Comparison of ENCODE assay signal across 14 cellular contexts in the genomic region with DNA sequence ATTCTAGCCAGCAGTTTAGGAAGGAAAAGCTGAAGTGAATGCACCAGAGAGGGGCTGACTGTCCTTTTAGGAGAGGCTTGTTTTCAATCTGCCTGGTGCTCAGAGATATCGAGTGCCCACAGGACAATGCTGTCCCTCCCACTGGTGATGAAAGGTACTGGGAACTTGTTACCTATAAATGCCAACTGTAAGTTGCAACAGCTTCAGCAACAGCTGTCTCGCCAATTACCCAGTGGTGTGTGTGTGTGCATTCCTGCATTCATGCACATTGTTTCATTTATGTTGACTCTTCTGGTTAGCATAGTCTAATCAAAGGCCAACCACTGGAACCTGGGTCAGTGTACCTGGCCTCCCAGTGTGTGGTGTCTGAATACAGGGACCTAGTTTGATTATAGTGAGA.
DNase-seq lines count a peak whose midpoint lies in the region; ATAC-seq and TF ChIP-seq lines count a peak whose summit lies in the region.
"Had no signal": no experiment of that assay in that cellular context is flagged by ENCODE, and none has a peak within 500 bp of the region (broad histone marks: within the 10 kb centered on the region; RNA-seq: fewer than 3 reads in every experiment).

No MANE protein-coding gene starts in this region.

- intact Hi-C loops in MCF 10A (cut with micrococcal nuclease) (loop anchor here (5.0 to 10.0 kb wide), 4 partner anchors 362 to 1232 kb away; a partner anchor contains a TSS), mammary epithelial cell (cut with micrococcal nuclease) (loop anchor here (5.0 to 10.0 kb wide), 2 partner anchors 1069 to 1742 kb away; no protein-coding TSS in a partner anchor)

- H3K27ac Mint-ChIP-seq in MCF 10A (ENCODE audit: low read depth, unreplicated experiment): no peak overlapping the region
- no peak overlapping the region for H3K27ac Mint-ChIP-seq in stimulated activated memory B cell treated with anti-CD40 and anti-IgM and Interleukin-4, amounts not matched to agents 10 μg/mL and 1 μg/mL and 100 μg/mL, for 72 hours
- no peak overlapping the region for H3K27ac Mint-ChIP-seq in mesothelial cell of epicardium
- H3K27ac Mint-ChIP-seq in activated CD8-positive, alpha-beta memory T cell treated with anti-CD3 and anti-CD28 coated beads, Interleukin-2, amount 10 ng/mL, durations not matched to agents 7 days and 5 days: no peak overlapping the region
- H3K27ac Mint-ChIP-seq: activated naive CD4-positive, alpha-beta T cell treated with anti-CD3 and anti-CD28 coated beads, Interleukin-2, amount 50 U/mL, for 72 hours had no signal

- no peak for TF ChIP-seq CTCF in MCF 10A (IDR thresholded peaks at IDR 0.05; ENCODE audit: unreplicated experiment)
- TF ChIP-seq CTCF in mammary epithelial cell (conservative IDR thresholded peaks at IDR 0.05 in 1 of 2, IDR thresholded peaks at IDR 0.05 in 1 of 2; ENCODE audit: extremely low read depth in 1 of 2, insufficient read depth in 1 of 2, low read depth in 1 of 2, low read length in 2 of 2): no peak
- no peak for TF ChIP-seq CTCF in mesothelial cell of epicardium (IDR thresholded peaks at IDR 0.05; ENCODE audit: unreplicated experiment)

- H3K36me3 Mint-ChIP-seq in MCF 10A (ENCODE audit: insufficient read depth, unreplicated experiment) (no peaks in the 10 kb centered on the region), mesothelial cell of epicardium (peaks cover 11% of the 10 kb centered on the region)
- no peaks in the 10 kb centered on the region for H3K36me3 Mint-ChIP-seq in stimulated activated memory B cell treated with anti-CD40 and anti-IgM and Interleukin-4, amounts not matched to agents 10 μg/mL and 1 μg/mL and 100 μg/mL, for 72 hours
- no peaks in the 10 kb centered on the region for H3K36me3 Mint-ChIP-seq in activated CD8-positive, alpha-beta memory T cell treated with anti-CD3 and anti-CD28 coated beads, Interleukin-2, amount 10 ng/mL, durations not matched to agents 7 days and 5 days
- H3K36me3 Mint-ChIP-seq: activated naive CD4-positive, alpha-beta T cell treated with anti-CD3 and anti-CD28 coated beads, Interleukin-2, amount 50 U/mL, for 72 hours had no signal

- no peaks in the 10 kb centered on the region for H3K9me3 ChIP-seq in mammary epithelial cell (replicated peaks; ENCODE audit: insufficient read depth, low read length)

- peak; percentile 16 for DNase-seq in MCF 10A (ENCODE audit: unreplicated experiment)
- DNase-seq in mammary epithelial cell: no peak
- peak; percentile 86 for DNase-seq in SW480 (ENCODE audit: low spot score)
- peak; percentile 17 for DNase-seq in iPS-NIHi7 (ENCODE audit: extremely low spot score)
- DNase-seq in mesothelial cell of epicardium (ENCODE audit: low spot score in 2 of 2, unreplicated experiment in 2 of 2): no peak
- no peak for DNase-seq in stimulated activated CD4-positive, alpha-beta T cell treated with anti-CD3 and anti-CD28 coated beads, Interleukin-2, amount 100 ng/mL, for 24 hours
- DNase-seq in activated CD8-positive, alpha-beta memory T cell treated with anti-CD3 and anti-CD28 coated beads, Interleukin-2, amount 10 ng/mL, durations not matched to agents 7 days and 5 days: no peak
- DNase-seq: activated CD8-positive, alpha-beta memory T cell treated with anti-CD3 and anti-CD28 coated beads for 24 hours; GDM1; midbrain; NCI-H1092 had no signal

- BruUV-seq in MCF 10A (replicated peaks; lab: Mats Ljungman, UMichigan) (no TSS peak), mammary epithelial cell (replicated peaks; lab: Mats Ljungman, UMichigan) (no TSS peak)

- POLR2A ChIA-PET in MCF 10A (lab: Yijun Ruan, JAX): interaction anchor here (0.6 to 0.8 kb wide), 5 partner anchors 11 to 1509 kb away, joined by 3 to 4 read pairs (median 3); no protein-coding TSS in a partner anchor

- no peaks in the 10 kb centered on the region for H3K27me3 ChIP-seq in mammary epithelial cell (ENCODE audit: insufficient read depth, low read length)

- peak; percentile 61 for ATAC-seq in stimulated activated memory B cell treated with anti-CD40 and anti-IgM and Interleukin-4, amounts not matched to agents 10 μg/mL and 1 μg/mL and 100 μg/mL, for 72 hours
- ATAC-seq in activated CD8-positive, alpha-beta memory T cell treated with anti-CD3 and anti-CD28 coated beads, Interleukin-2, amount 10 ng/mL, durations not matched to agents 7 days and 5 days: no peak
- ATAC-seq: activated naive CD4-positive, alpha-beta T cell treated with anti-CD3 and anti-CD28 coated beads, Interleukin-2, amount 50 U/mL, for 72 hours; sciatic nerve had no signal

- 76% methylated on average over 2 of the region's 2 CpGs for WGBS in mammary epithelial cell (ENCODE audit: low coverage, missing lambda C conversion rate)

- H3K27me3 Mint-ChIP-seq in MCF 10A (ENCODE audit: insufficient read depth, unreplicated experiment) (no peaks in the 10 kb centered on the region), mesothelial cell of epicardium (ENCODE audit: low read depth) (no peaks in the 10 kb centered on the region)
- H3K27me3 Mint-ChIP-seq in stimulated activated memory B cell treated with anti-CD40 and anti-IgM and Interleukin-4, amounts not matched to agents 10 μg/mL and 1 μg/mL and 100 μg/mL, for 72 hours: no peaks in the 10 kb centered on the region
- no peaks in the 10 kb centered on the region for H3K27me3 Mint-ChIP-seq in activated CD8-positive, alpha-beta memory T cell treated with anti-CD3 and anti-CD28 coated beads, Interleukin-2, amount 10 ng/mL, durations not matched to agents 7 days and 5 days

- dilution Hi-C loops in mammary epithelial cell (cut with HindIII; ENCODE audit: low sequenced_read_pairs): no loop called here

- no peaks in the 10 kb centered on the region for H4K20me1 ChIP-seq in mammary epithelial cell (ENCODE audit: insufficient read depth, low read length)

- H3K36me3 ChIP-seq in mammary epithelial cell (ENCODE audit: insufficient read depth, low read length): no peaks in the 10 kb centered on the region

- H2AFZ ChIP-seq in mammary epithelial cell (ENCODE audit: low read depth, low read length): no peak overlapping the region

- H3K9me3 Mint-ChIP-seq in MCF 10A (ENCODE audit: unreplicated experiment) (peaks cover 10% of the 10 kb centered on the region), mesothelial cell of epicardium (peaks cover 17% of the 10 kb centered on the region)
- H3K9me3 Mint-ChIP-seq in stimulated activated memory B cell treated with anti-CD40 and anti-IgM and Interleukin-4, amounts not matched to agents 10 μg/mL and 1 μg/mL and 100 μg/mL, for 72 hours: no peaks in the 10 kb centered on the region
- no peaks in the 10 kb centered on the region for H3K9me3 Mint-ChIP-seq in activated CD8-positive, alpha-beta memory T cell treated with anti-CD3 and anti-CD28 coated beads, Interleukin-2, amount 10 ng/mL, durations not matched to agents 7 days and 5 days (ENCODE audit: low read depth)
- H3K9me3 Mint-ChIP-seq: activated naive CD4-positive, alpha-beta T cell treated with anti-CD3 and anti-CD28 coated beads, Interleukin-2, amount 50 U/mL, for 72 hours had no signal

- H3K4me1 ChIP-seq in mammary epithelial cell (ENCODE audit: insufficient read depth, low read length): no peaks in the 10 kb centered on the region

- in situ Hi-C loops in mammary epithelial cell (cut with MboI; ENCODE audit: low sequenced_read_pairs in 2 of 2): loop anchor here in 1 of 2 donors (25.0 kb wide), 1 partner anchor 239 kb away; no protein-coding TSS in a partner anchor

- H3K4me3 Mint-ChIP-seq in MCF 10A (ENCODE audit: unreplicated experiment) (no peak overlapping the region), mesothelial cell of epicardium (no peak overlapping the region)
- H3K4me3 Mint-ChIP-seq in stimulated activated memory B cell treated with anti-CD40 and anti-IgM and Interleukin-4, amounts not matched to agents 10 μg/mL and 1 μg/mL and 100 μg/mL, for 72 hours: no peak overlapping the region
- H3K4me3 Mint-ChIP-seq in activated CD8-positive, alpha-beta memory T cell treated with anti-CD3 and anti-CD28 coated beads, Interleukin-2, amount 10 ng/mL, durations not matched to agents 7 days and 5 days: no peak overlapping the region

- H3K4me1 Mint-ChIP-seq in MCF 10A (ENCODE audit: insufficient read depth, unreplicated experiment): no peaks in the 10 kb centered on the region
- H3K4me1 Mint-ChIP-seq in stimulated activated memory B cell treated with anti-CD40 and anti-IgM and Interleukin-4, amounts not matched to agents 10 μg/mL and 1 μg/mL and 100 μg/mL, for 72 hours: no peaks in the 10 kb centered on the region
- peaks cover 14% of the 10 kb centered on the region for H3K4me1 Mint-ChIP-seq in mesothelial cell of epicardium
- H3K4me1 Mint-ChIP-seq in activated CD8-positive, alpha-beta memory T cell treated with anti-CD3 and anti-CD28 coated beads, Interleukin-2, amount 10 ng/mL, durations not matched to agents 7 days and 5 days: no peaks in the 10 kb centered on the region

- no peak overlapping the region for H3K4me3 ChIP-seq in mammary epithelial cell (replicated peaks in 1 of 3; ENCODE audit: insufficient read depth in 1 of 3, low read depth in 2 of 3, low read length in 3 of 3)

- CTCF ChIA-PET in MCF 10A (lab: Yijun Ruan, JAX): interaction anchor here (0.8 to 1.5 kb wide), 2 partner anchors 113 to 1739 kb away, joined by 3 to 5 read pairs; no protein-coding TSS in a partner anchor
- CTCF ChIA-PET in mammary epithelial cell (lab: Charles Lee; ENCODE audit: low non-redundant PET): no interaction called here
- CTCF ChIA-PET in activated CD8-positive, alpha-beta memory T cell treated with anti-CD3 and anti-CD28 coated beads, Interleukin-2, amount 10 ng/mL, durations not matched to agents 7 days and 5 days (lab: Charles Lee): no interaction called here

- no peaks in the 10 kb centered on the region for H3K79me2 ChIP-seq in mammary epithelial cell (ENCODE audit: insufficient read depth, low read length)

- no peak overlapping the region for H3K9ac ChIP-seq in mammary epithelial cell (ENCODE audit: insufficient read depth, low read length)

- no peak overlapping the region for H3K4me2 ChIP-seq in mammary epithelial cell (ENCODE audit: insufficient read depth, low read depth, low read length)

- no peak overlapping the region for H3K27ac ChIP-seq in mammary epithelial cell (ENCODE audit: insufficient read depth, low read depth, low read length)

Comparison
In these comparisons a context has a peak if more than half of its experiments do, and no peak if none do; other contexts are left out.
1. DNase-seq: peak in MCF 10A (single experiment), SW480 (single experiment) and iPS-NIHi7 (single experiment); none in mammary epithelial cell (single experiment), mesothelial cell of epicardium (0 of 2), stimulated activated CD4-positive, alpha-beta T cell treated with anti-CD3 and anti-CD28 coated beads, Interleukin-2, amount 100 ng/mL, for 24 hours (0 of 2) and activated CD8-positive, alpha-beta memory T cell treated with anti-CD3 and anti-CD28 coated beads, Interleukin-2, amount 10 ng/mL, durations not matched to agents 7 days and 5 days (single experiment).